1 cellular context compared by ENCODE assay signal in genomic region chr11:14584595-14584994, GRCh38.
A peak's percentile ranks its signal among the peaks of the same experiment; 100 is the strongest.
TF ChIP-seq lines count a peak whose summit lies in the region.

No MANE protein-coding gene starts in this region.

TF ChIP-seq in HepG2, 621 proteins besides CTCF, POLR2A, EP300 and RAD21 (continued from another document and continues in another):
- TF ChIP-seq HNF4G (IDR thresholded peaks at IDR 0.05; ENCODE audit: borderline replicate concordance, low read depth, low read length) (peak; percentile 85), HNF4G (CRISPR knock-in tag; IDR thresholded peaks at IDR 0.05; ENCODE audit: borderline replicate concordance, low read depth) (peak; percentile 78; the same call in 1 of the 2 replicates), ZNF749 (CRISPR knock-in tag; IDR thresholded peaks at IDR 0.05; ENCODE audit: borderline replicate concordance) (no peak), MIER3 (CRISPR knock-in tag; IDR thresholded peaks at IDR 0.05; ENCODE audit: borderline replicate concordance) (peak; percentile 70; the same call in 1 of the 2 replicates), ELF3 (CRISPR knock-in tag; IDR thresholded peaks at IDR 0.05) (peak; percentile 99), ZNF879 (CRISPR knock-in tag; IDR thresholded peaks at IDR 0.05) (no peak), ZNF563 (CRISPR knock-in tag; IDR thresholded peaks at IDR 0.05) (no peak), ZBTB1 (CRISPR knock-in tag; IDR thresholded peaks at IDR 0.05; ENCODE audit: borderline replicate concordance) (no peak), ZNF142 (CRISPR knock-in tag; IDR thresholded peaks at IDR 0.05) (no peak), SIX4 (CRISPR knock-in tag; IDR thresholded peaks at IDR 0.05) (no peak), FOXA3 (CRISPR knock-in tag; IDR thresholded peaks at IDR 0.05) (peak; percentile 61), FOSL2 (CRISPR knock-in tag; IDR thresholded peaks at IDR 0.05) (peak; percentile 49), DMTF1 (CRISPR knock-in tag; IDR thresholded peaks at IDR 0.05) (no peak), GATA4 (IDR thresholded peaks at IDR 0.05; ENCODE audit: borderline replicate concordance, low read depth) (no peak), FOXC1 (CRISPR knock-in tag; IDR thresholded peaks at IDR 0.05; ENCODE audit: borderline replicate concordance) (no peak), ZNF761 (CRISPR knock-in tag; conservative IDR thresholded peaks at IDR 0.05) (no peak), ZNF17 (CRISPR knock-in tag; IDR thresholded peaks at IDR 0.05) (no peak), HDAC1 (CRISPR knock-in tag; IDR thresholded peaks at IDR 0.05) (peak; percentile 74), RBAK (CRISPR knock-in tag; IDR thresholded peaks at IDR 0.05) (no peak), ATF5 (CRISPR knock-in tag; IDR thresholded peaks at IDR 0.05; ENCODE audit: low read depth) (no peak), NR2F2 (IDR thresholded peaks at IDR 0.05; ENCODE audit: borderline replicate concordance, low read depth) (0 out of 2 replicates have a peak, but pooled peaks have one; percentile 29), KAT8 (CRISPR knock-in tag; IDR thresholded peaks at IDR 0.05) (peak; percentile 42; the same call in 1 of the 2 replicates), SMARCC2 (IDR thresholded peaks at IDR 0.05) (no peak), TSC22D2 (CRISPR knock-in tag; IDR thresholded peaks at IDR 0.05; ENCODE audit: borderline replicate concordance) (no peak), ZSCAN5A (CRISPR knock-in tag; IDR thresholded peaks at IDR 0.05; ENCODE audit: borderline replicate concordance) (peak; percentile 77; the same call in 1 of the 2 replicates), NCOR1 (IDR thresholded peaks at IDR 0.05; ENCODE audit: borderline replicate concordance, low read length) (peak; percentile 36; the same call in 1 of the 2 replicates), ZBTB49 (CRISPR knock-in tag; IDR thresholded peaks at IDR 0.05; ENCODE audit: borderline replicate concordance) (no peak), KMT2A (CRISPR knock-in tag; IDR thresholded peaks at IDR 0.05) (peak; percentile 62; the same call in 1 of the 2 replicates), TEAD3 (CRISPR knock-in tag; optimal IDR thresholded peaks at IDR 0.05; ENCODE audit: borderline replicate concordance) (peak; percentile 95), ZNF710 (CRISPR knock-in tag; IDR thresholded peaks at IDR 0.05; ENCODE audit: borderline replicate concordance) (peak; percentile 88; the same call in 1 of the 2 replicates), ATAD3A (CRISPR knock-in tag; IDR thresholded peaks at IDR 0.05) (no peak), TCF7 (IDR thresholded peaks at IDR 0.05; ENCODE audit: low read depth) (peak; percentile 68), JUN (CRISPR knock-in tag; IDR thresholded peaks at IDR 0.05) (no peak), ZNF776 (CRISPR knock-in tag; IDR thresholded peaks at IDR 0.05) (no peak), SRF (IDR thresholded peaks at IDR 0.05; ENCODE audit: low read depth, low read length) (no peak), ZBTB39 (CRISPR knock-in tag; IDR thresholded peaks at IDR 0.05) (no peak), MYNN (CRISPR knock-in tag; IDR thresholded peaks at IDR 0.05; ENCODE audit: low read depth) (no peak), REPIN1 (CRISPR knock-in tag; IDR thresholded peaks at IDR 0.05; ENCODE audit: borderline replicate concordance, low read depth) (no peak; the same call in 1 of the 2 replicates), ZFP1 (CRISPR knock-in tag; IDR thresholded peaks at IDR 0.05) (no peak), POLR2G (IDR thresholded peaks at IDR 0.05; ENCODE audit: low read depth, low read length) (no peak), ZBTB7B (CRISPR knock-in tag; IDR thresholded peaks at IDR 0.05) (0 out of 2 replicates have a peak, but pooled peaks have one; percentile 57), RXRB (CRISPR knock-in tag; IDR thresholded peaks at IDR 0.05; ENCODE audit: borderline replicate concordance) (peak; percentile 92), ZMYM4 (CRISPR knock-in tag; IDR thresholded peaks at IDR 0.05) (peak; percentile 85), BRD4 (CRISPR knock-in tag; IDR thresholded peaks at IDR 0.05) (0 out of 2 replicates have a peak, but pooled peaks have one; percentile 21), KDM3A (CRISPR knock-in tag; IDR thresholded peaks at IDR 0.05; ENCODE audit: low read depth) (no peak), ZNF264 (CRISPR knock-in tag; IDR thresholded peaks at IDR 0.05) (peak; percentile 58; the same call in 1 of the 2 replicates), PATZ1 (CRISPR knock-in tag; IDR thresholded peaks at IDR 0.05) (no peak), ZNF775 (CRISPR knock-in tag; IDR thresholded peaks at IDR 0.05; ENCODE audit: borderline replicate concordance) (no peak), KAT7 (CRISPR knock-in tag; IDR thresholded peaks at IDR 0.05; ENCODE audit: borderline replicate concordance) (no peak; the same call in 1 of the 2 replicates), HDAC2 (CRISPR knock-in tag; IDR thresholded peaks at IDR 0.05) (peak; percentile 76)
